In the genomic region with DNA sequence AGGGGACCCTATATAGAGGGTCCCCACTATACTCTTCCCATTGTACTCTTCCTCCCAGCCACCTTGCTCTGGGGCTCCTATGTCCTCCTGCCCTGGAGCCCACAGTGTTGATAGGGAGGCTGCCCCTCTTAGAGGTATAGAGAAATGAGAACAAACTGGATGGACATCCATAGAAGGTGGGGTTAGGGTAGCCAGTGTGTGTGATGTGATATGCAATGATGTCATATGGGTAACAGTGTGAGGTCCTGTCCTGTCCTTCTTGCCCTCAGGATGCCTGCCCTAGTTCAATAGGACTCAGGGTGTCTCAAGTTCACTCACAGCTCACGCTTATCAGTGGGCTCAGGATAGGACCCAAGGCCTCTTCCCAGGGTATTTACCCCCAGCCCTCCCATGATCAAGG, we compare ENCODE assay signal across 1 cellular context.
A peak's percentile ranks its signal among the peaks of the same experiment; 100 is the strongest.
TF ChIP-seq lines count a peak whose summit lies in the region.

No MANE protein-coding gene starts in this region.

TF ChIP-seq in K562, 482 proteins besides CTCF, POLR2A, EP300 and RAD21:
- TF ChIP-seq ATF7 (IDR thresholded peaks at IDR 0.05) (peak; percentile 32; the same call in 1 of the 2 replicates), ETV6 (IDR thresholded peaks at IDR 0.05; ENCODE audit: borderline replicate concordance in 1 of 2, low read depth in 2 of 2, low read length in 1 of 2) (no peak), ETV6 (CRISPR knock-in tag; IDR thresholded peaks at IDR 0.05; ENCODE audit: borderline replicate concordance) (no peak), ELF2 (CRISPR knock-in tag; IDR thresholded peaks at IDR 0.05) (no peak)
